In the genomic region with DNA sequence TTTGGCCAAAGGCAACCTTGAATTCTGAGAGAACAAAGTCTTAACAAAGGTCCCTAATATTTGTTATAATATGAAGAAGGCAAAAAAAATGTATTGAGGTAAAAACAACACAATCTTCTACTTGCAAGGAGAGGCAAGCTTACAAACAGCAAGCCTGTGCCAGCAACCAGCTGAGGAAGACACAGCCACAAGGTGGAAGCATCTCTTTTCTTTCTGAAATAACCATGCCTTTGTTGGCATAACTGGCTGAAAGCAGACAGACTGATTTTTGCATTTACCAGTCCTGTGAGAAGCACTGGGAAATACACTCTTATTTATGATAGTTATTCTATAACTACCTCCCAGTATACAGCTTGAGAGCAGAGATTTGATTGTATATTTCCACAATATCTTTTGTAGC, we compare ENCODE assay signal across 13 cellular contexts.
DNase-seq lines count a peak whose midpoint lies in the region; FAIRE-seq and TF ChIP-seq lines count a peak whose summit lies in the region.
"Had no signal": no experiment of that assay in that cellular context is flagged by ENCODE, and none has a peak within 500 bp of the region (broad histone marks: within the 10 kb centered on the region; RNA-seq: fewer than 3 reads in every experiment).

No MANE protein-coding gene starts in this region.

- no peaks in the 10 kb centered on the region for H3K9me2 ChIP-seq in neural cell (ENCODE audit: insufficient read depth, low read length)
- no peaks in the 10 kb centered on the region for H3K9me2 ChIP-seq in Karpas-422 (replicated peaks; ENCODE audit: insufficient read depth, low read length)

- H3K4me2 ChIP-seq in neural cell (ENCODE audit: low read length), result peak overlapping the region; percentile 13
- H3K4me2 ChIP-seq in Karpas-422 (ENCODE audit: low read depth, low read length, poor library complexity, severe bottlenecking), result no peak overlapping the region
- H3K4me2 ChIP-seq: smooth muscle cell had no signal

- H2AFZ ChIP-seq in neural cell (ENCODE audit: low read depth, low read length) (no peak overlapping the region), Karpas-422 (ENCODE audit: low read length) (no peak overlapping the region)

- TF ChIP-seq CTCF in bronchial epithelial cell (IDR thresholded peaks at IDR 0.05; ENCODE audit: insufficient read depth, low read length, severe bottlenecking) (peak; percentile 16), neural cell (IDR thresholded peaks at IDR 0.05; ENCODE audit: poor library complexity, severe bottlenecking) (peak; percentile 73)

- H3K27me3 ChIP-seq in bronchial epithelial cell (ENCODE audit: control insufficient read depth, insufficient read depth, low read length), result no peaks in the 10 kb centered on the region
- no peaks in the 10 kb centered on the region for H3K27me3 ChIP-seq in neural cell (ENCODE audit: insufficient read depth, low read depth, low read length)
- H3K27me3 ChIP-seq in Karpas-422 (ENCODE audit: low read length), result no peaks in the 10 kb centered on the region
- H3K27me3 ChIP-seq in MG63, result no peaks in the 10 kb centered on the region
- H3K27me3 ChIP-seq: testis had no signal

- H3K27ac ChIP-seq in neural cell (ENCODE audit: low read length) (no peak overlapping the region), Karpas-422 (ENCODE audit: low read length) (no peak overlapping the region)
- H3K27ac ChIP-seq: epithelial cell of prostate, testis had no signal

- H4K20me1 ChIP-seq in neural cell (ENCODE audit: insufficient read depth) (no peaks in the 10 kb centered on the region), Karpas-422 (ENCODE audit: insufficient read depth, low read depth, low read length) (no peaks in the 10 kb centered on the region)

- H3K9ac ChIP-seq in neural cell (ENCODE audit: low read length) (no peak overlapping the region), Karpas-422 (ENCODE audit: low read length) (no peak overlapping the region)

- H3K36me3 ChIP-seq in bronchial epithelial cell (ENCODE audit: control insufficient read depth, insufficient read depth, low read length) (no peaks in the 10 kb centered on the region), neural cell (ENCODE audit: insufficient read depth, low read length) (no peaks in the 10 kb centered on the region), Karpas-422 (ENCODE audit: insufficient read depth, low read length) (no peaks in the 10 kb centered on the region), MG63 (no peaks in the 10 kb centered on the region)

- FAIRE-seq in bronchial epithelial cell (lab: Jason Lieb, UNC), result no peak
- FAIRE-seq: GM12878 had no signal

- no peaks in the 10 kb centered on the region for H3K79me2 ChIP-seq in neural cell (replicated peaks; ENCODE audit: insufficient read depth, low read length)
- H3K79me2 ChIP-seq in Karpas-422 (ENCODE audit: low read length), result no peaks in the 10 kb centered on the region

- H3K4me1 ChIP-seq in Karpas-422 (ENCODE audit: low read length), result no peaks in the 10 kb centered on the region
- H3K4me1 ChIP-seq: testis had no signal

- DNase-seq in EL, result peak; percentile 2
- DNase-seq in NCI-H2171 (lab: John Stamatoyannopoulos, UW), result peak; percentile 15
- DNase-seq in bronchial epithelial cell (ENCODE audit: low read depth), result peak; percentile 10
- DNase-seq in Karpas-422, result no peak
- no peak for DNase-seq in MG63
- no peak for DNase-seq in activated CD4-positive, alpha-beta T cell treated with anti-CD3 and anti-CD28 coated beads for 1 hour
- DNase-seq: central memory CD4-positive, alpha-beta T cell; NCI-H446 treated with DMSO at 0.1 percent for 48 hours; testis had no signal

- no peaks in the 10 kb centered on the region for H3K9me3 ChIP-seq in neural cell (ENCODE audit: low read length)
- no peaks in the 10 kb centered on the region for H3K9me3 ChIP-seq in Karpas-422 (ENCODE audit: low read length)
- no peaks in the 10 kb centered on the region for H3K9me3 ChIP-seq in MG63
- H3K9me3 ChIP-seq: testis had no signal

- H3F3A ChIP-seq in neural cell (ENCODE audit: insufficient read depth, low read length, poor library complexity, severe bottlenecking), result no peaks in the 10 kb centered on the region

- H3K4me3 ChIP-seq in bronchial epithelial cell (ENCODE audit: low read depth, low read length) (no peak overlapping the region), neural cell (ENCODE audit: low read length) (no peak overlapping the region), Karpas-422 (ENCODE audit: low read length) (no peak overlapping the region), MG63 (no peak overlapping the region)
- H3K4me3 ChIP-seq: GM12878, smooth muscle cell, testis had no signal

- TF ChIP-seq EP300 in neural cell (conservative IDR thresholded peaks at IDR 0.05; ENCODE audit: poor library complexity, severe bottlenecking), result no peak

- peak; percentile 80 for TF ChIP-seq RAD21 in neural cell (conservative IDR thresholded peaks at IDR 0.05)

TF ChIP-seq in neural cell, 6 proteins besides CTCF, POLR2A, EP300 and RAD21:
- TF ChIP-seq EZH2 (IDR thresholded peaks at IDR 0.05; ENCODE audit: borderline replicate concordance, insufficient read depth, low read length, poor library complexity, severe bottlenecking) (no peak), SMC3 (conservative IDR thresholded peaks at IDR 0.05; ENCODE audit: poor library complexity) (peak; percentile 81)
TF ChIP-seq in neural cell: peak in this region for 1.

Comparison
In these comparisons a context has a peak if more than half of its experiments do, and no peak if none do; other contexts are left out.
1. DNase-seq: peak in EL (single experiment), NCI-H2171 (single experiment) and bronchial epithelial cell (single experiment); none in Karpas-422 (single experiment), MG63 (single experiment) and activated CD4-positive, alpha-beta T cell treated with anti-CD3 and anti-CD28 coated beads for 1 hour (single experiment).